In genomic region chr18:582465-582864, GRCh38 we compare ENCODE assay signal across 18 cellular contexts. TPM values are rescaled to one million over a fixed set of nuclear protein-coding genes. Genes with fewer than 3 reads are reported as not detected.
DNase-seq lines count a peak whose midpoint lies in the region; TF ChIP-seq lines count a peak whose summit lies in the region.
"Had no signal": no experiment of that assay in that cellular context is flagged by ENCODE, and none has a peak within 500 bp of the region (broad histone marks: within the 10 kb centered on the region; RNA-seq: fewer than 3 reads in every experiment).

No MANE protein-coding gene starts in this region.

- DNase-seq in NCI-H446 treated with DMSO at 0.1 percent for 48 hours (lab: John Stamatoyannopoulos, UW) (peak; percentile 1), NCI-H446 (lab: John Stamatoyannopoulos, UW) (no peak), fibroblast of peridontal ligament (ENCODE audit: extremely low read depth) (peak; percentile 44), nucleus accumbens (lab: John Stamatoyannopoulos, UW) (peak in 34 of 56 donors; percentile 3 to 66 (median 16)), testis (peak; percentile 20), HFFc6 (no peak), type B pancreatic cell (ENCODE audit: extremely low spot score, unreplicated experiment) (no peak), middle frontal gyrus (ENCODE audit: extremely low spot score, low spot score) (no peak)
- DNase-seq: COR-L47, DMS153, EL, HCEC 1CT, NCI-H1092, NCI-H748 treated with DMSO at 0.1 percent for 48 hours had no signal

- H3K4me1 ChIP-seq in testis, result no peaks in the 10 kb centered on the region

- 54 to 58% methylated on average over 3 of the region's 3 CpGs for WGBS in testis, 2 donors

- H3K4me3 Mint-ChIP-seq in HFFc6 (no peak overlapping the region), type B pancreatic cell (no peak overlapping the region)
- H3K4me3 Mint-ChIP-seq: CD14-positive monocyte had no signal

- H3K27ac ChIP-seq in testis, result no peak overlapping the region
- H3K27ac ChIP-seq: 22Rv1 had no signal

- no peak for TF ChIP-seq CTCF in testis (IDR thresholded peaks at IDR 0.05)
- TF ChIP-seq CTCF in HFFc6 (IDR thresholded peaks at IDR 0.05), result no peak
- TF ChIP-seq CTCF in type B pancreatic cell (conservative IDR thresholded peaks at IDR 0.05), result no peak

- TF ChIP-seq POLR2A in testis (IDR thresholded peaks at IDR 0.05), result no peak

- H3K27me3 ChIP-seq in testis, result no peaks in the 10 kb centered on the region

- H3K36me3 Mint-ChIP-seq in HFFc6 (ENCODE audit: low read depth) (no peaks in the 10 kb centered on the region), type B pancreatic cell (no peaks in the 10 kb centered on the region)
- H3K36me3 Mint-ChIP-seq: CD14-positive monocyte had no signal

- H3K36me3 ChIP-seq in testis (ENCODE audit: low read depth, missing control alignments), result no peaks in the 10 kb centered on the region

- H3K4me3 ChIP-seq in testis, result no peak overlapping the region

- H3K9me3 Mint-ChIP-seq in HFFc6 (no peaks in the 10 kb centered on the region), type B pancreatic cell (peaks cover 9% of the 10 kb centered on the region)

- H3K4me1 Mint-ChIP-seq in HFFc6 (ENCODE audit: low read depth) (no peaks in the 10 kb centered on the region), type B pancreatic cell (ENCODE audit: unreplicated experiment) (no peaks in the 10 kb centered on the region)
- H3K4me1 Mint-ChIP-seq: CD14-positive monocyte had no signal

- H3K27me3 Mint-ChIP-seq in HFFc6 (ENCODE audit: insufficient read depth) (peaks cover 8% of the 10 kb centered on the region), type B pancreatic cell (no peaks in the 10 kb centered on the region)

- intact Hi-C loops in testis (cut with DNase I; ENCODE audit: low total_unique reads), result no loop called here

- H3K27ac Mint-ChIP-seq in HFFc6, result no peak overlapping the region
- H3K27ac Mint-ChIP-seq in type B pancreatic cell, result no peak overlapping the region
- H3K27ac Mint-ChIP-seq: CD14-positive monocyte had no signal

- no peaks in the 10 kb centered on the region for H3K9me3 ChIP-seq in testis

RNA-seq across cellular contexts. Expression of gene CETN1, which starts 2.3 kb away (rescaled TPM):
- 10 to 100 TPM; 53.3 to 70.5 TPM for total RNA-seq in testis
- polyA plus RNA-seq in testis (ENCODE audit: insufficient read depth, low read depth, low replicate concordance), result 289 TPM
- not detected for total RNA-seq in HFFc6 (2021; fragmentation: NEBNext Ultra II Directional; extraction: Animal tissue kit (Norgen Biotek cat#: 25700))
- not detected in 2 replicates for total RNA-seq in type B pancreatic cell (ENCODE audit: low replicate concordance)
- total RNA-seq: HT1080, Right ventricle myocardium inferior had no signal
- polyA plus RNA-seq: CD14-positive monocyte had no signal

RNA-seq across cellular contexts. Expression of gene CLUL1, which starts 14.3 kb away (rescaled TPM):
- total RNA-seq in testis (10 to 100 TPM in 1 of 2 donors, 1 to 10 TPM in 1; 7.2 to 25.0 TPM), type B pancreatic cell (ENCODE audit: low replicate concordance) (5.2 and 9.2 TPM in 2 replicates)
- 2.8 TPM for polyA plus RNA-seq in testis (ENCODE audit: insufficient read depth, low read depth, low replicate concordance)
- not detected for total RNA-seq in HFFc6 (2021; fragmentation: NEBNext Ultra II Directional; extraction: Animal tissue kit (Norgen Biotek cat#: 25700))
- total RNA-seq: HT1080 had no signal
- polyA plus RNA-seq: CD14-positive monocyte had no signal

Comparison
In these comparisons a context has a peak if more than half of its experiments do, and no peak if none do; other contexts are left out.
1. DNase-seq: peak in NCI-H446 treated with DMSO at 0.1 percent for 48 hours (single experiment), fibroblast of peridontal ligament (single experiment), nucleus accumbens (34 of 56) and testis (single experiment); none in NCI-H446 (0 of 2), HFFc6 (single experiment), type B pancreatic cell (single experiment) and middle frontal gyrus (single experiment).
2. RNA of gene CETN1, which starts 2.3 kb away (total RNA-seq): 53.3 to 70.5 TPM in testis; not detected in HFFc6 and not detected in type B pancreatic cell; every median in the first group is over 10 times any median in the second.